16 cellular contexts compared by ENCODE assay signal in the genomic region with DNA sequence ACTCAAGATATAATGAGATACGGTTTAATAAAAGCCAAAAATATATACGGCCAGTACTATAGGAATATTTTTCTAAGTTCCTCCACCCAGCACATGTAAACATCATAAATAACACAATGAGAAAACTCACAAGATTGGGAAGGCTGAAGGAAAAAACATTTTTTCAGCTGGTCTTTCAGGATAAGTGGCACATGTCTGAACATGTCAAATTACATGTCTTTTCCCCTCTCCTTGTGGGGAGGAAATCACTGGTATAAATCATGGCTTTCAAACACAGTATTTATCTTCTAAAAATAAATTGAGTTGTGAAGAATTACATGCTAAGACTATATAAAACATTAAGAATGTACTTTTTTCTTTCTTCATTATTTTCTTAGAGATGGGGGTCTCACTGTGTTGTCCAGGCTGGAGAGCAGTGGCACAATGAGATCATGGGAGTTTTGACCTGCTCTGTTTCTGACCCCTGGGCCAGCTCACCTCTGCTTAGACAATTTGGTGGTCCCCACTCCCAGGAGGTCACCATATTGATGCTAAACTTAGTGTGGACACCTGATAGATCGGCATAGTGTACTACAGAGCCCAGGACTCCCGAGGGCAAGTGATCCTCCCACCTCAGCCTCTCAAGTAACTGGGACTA. TPM values are rescaled to one million over a fixed set of nuclear protein-coding genes. Genes with fewer than 3 reads are reported as not detected.
DNase-seq lines count a peak whose midpoint lies in the region; ATAC-seq and TF ChIP-seq lines count a peak whose summit lies in the region.
"Had no signal": no experiment of that assay in that cellular context is flagged by ENCODE, and none has a peak within 500 bp of the region (broad histone marks: within the 10 kb centered on the region; RNA-seq: fewer than 3 reads in every experiment).

No MANE protein-coding gene starts in this region.

- H3K27me3 Mint-ChIP-seq in MCF 10A (ENCODE audit: insufficient read depth, unreplicated experiment) = no peaks in the 10 kb centered on the region
- no peaks in the 10 kb centered on the region for H3K27me3 Mint-ChIP-seq in type B pancreatic cell

- H3K4me3 ChIP-seq in breast epithelium (no peak overlapping the region), mammary epithelial cell (replicated peaks in 1 of 3; ENCODE audit: insufficient read depth in 1 of 3, low read depth in 2 of 3, low read length in 3 of 3) (no peak overlapping the region)
- H3K4me3 ChIP-seq: GM23248 had no signal

- H3K27ac Mint-ChIP-seq in MCF 10A (ENCODE audit: low read depth, unreplicated experiment) (peak overlapping the region; percentile 91), type B pancreatic cell (peak overlapping the region; percentile 57)
- H3K27ac Mint-ChIP-seq: CD4-positive, alpha-beta T cell had no signal

- POLR2A ChIA-PET in MCF 10A (lab: Yijun Ruan, JAX) = interaction anchor here (0.6 to 2.0 kb wide), 5 partner anchors 10 to 166 kb away, joined by 3 to 6 read pairs (median 3); no protein-coding TSS in a partner anchor

- H3K9ac ChIP-seq in mammary epithelial cell (ENCODE audit: insufficient read depth, low read length) = no peak overlapping the region
- H3K9ac ChIP-seq: GM23248 had no signal

- peak overlapping the region; percentile 35 for H3K4me2 ChIP-seq in mammary epithelial cell (ENCODE audit: insufficient read depth, low read depth, low read length)

- H3K36me3 ChIP-seq in breast epithelium (no peaks in the 10 kb centered on the region), mammary epithelial cell (ENCODE audit: insufficient read depth, low read length) (peaks cover 6% of the 10 kb centered on the region)

- no peaks in the 10 kb centered on the region for H3K9me3 Mint-ChIP-seq in MCF 10A (ENCODE audit: unreplicated experiment)
- peaks cover 9% of the 10 kb centered on the region for H3K9me3 Mint-ChIP-seq in type B pancreatic cell

- H3K4me3 Mint-ChIP-seq in MCF 10A (ENCODE audit: unreplicated experiment) = no peak overlapping the region
- no peak overlapping the region for H3K4me3 Mint-ChIP-seq in type B pancreatic cell
- H3K4me3 Mint-ChIP-seq: CD4-positive, alpha-beta T cell had no signal

- no peaks in the 10 kb centered on the region for H3K79me2 ChIP-seq in mammary epithelial cell (ENCODE audit: insufficient read depth, low read length)

- intact Hi-C loops in MCF 10A (cut with micrococcal nuclease) = no loop called here
- intact Hi-C loops in breast epithelium (cut with DNase I; ENCODE audit: low total_unique reads) = no loop called here
- intact Hi-C loops in mammary epithelial cell (cut with micrococcal nuclease) = loop anchor here (2.0 to 5.0 kb wide), 2 partner anchors 33 to 166 kb away; partner anchors contain the start of gene ETV5

- in situ Hi-C loops in mammary epithelial cell (cut with MboI; ENCODE audit: low sequenced_read_pairs in 2 of 2) = no loop called here

- ATAC-seq in foreskin keratinocyte (peak; percentile 57), HG02938 (IDR thresholded peaks at IDR 0.05; ENCODE audit: unreplicated experiment) (no peak)

- DNase-seq in MCF 10A (ENCODE audit: unreplicated experiment) (no peak), breast epithelium (ENCODE audit: low spot score in 2 of 2) (no peak), mammary epithelial cell (peak; percentile 35), foreskin keratinocyte (peak; percentile 37 to 64), type B pancreatic cell (ENCODE audit: extremely low spot score, unreplicated experiment) (no peak), GF-D8 (lab: John Stamatoyannopoulos, UW) (no peak)
- DNase-seq in stimulated activated naive CD4-positive, alpha-beta T cell (lab: John Stamatoyannopoulos, UW) = no peak
- DNase-seq: 8988T; ACHN; C1 segment of cervical spinal cord; Calu3; CD4-positive, alpha-beta T cell; DMS 273 treated with DMSO at 0.1 percent for 48 hours; GM23248; H7 had no signal

- H3K4me1 Mint-ChIP-seq in MCF 10A (ENCODE audit: insufficient read depth, unreplicated experiment) (peaks cover 8% of the 10 kb centered on the region), type B pancreatic cell (ENCODE audit: unreplicated experiment) (peaks cover 10% of the 10 kb centered on the region)

- no peaks in the 10 kb centered on the region for H3K27me3 ChIP-seq in breast epithelium
- H3K27me3 ChIP-seq in mammary epithelial cell (ENCODE audit: insufficient read depth, low read length) = no peaks in the 10 kb centered on the region
- no peaks in the 10 kb centered on the region for H3K27me3 ChIP-seq in foreskin keratinocyte

- H3K36me3 Mint-ChIP-seq in MCF 10A (ENCODE audit: insufficient read depth, unreplicated experiment) (peaks cover 58% of the 10 kb centered on the region), type B pancreatic cell (peaks cover 37% of the 10 kb centered on the region)

- H3K4me1 ChIP-seq in breast epithelium (no peaks in the 10 kb centered on the region), mammary epithelial cell (ENCODE audit: insufficient read depth, low read length) (peaks cover 11% of the 10 kb centered on the region), foreskin keratinocyte (peaks cover 16% of the 10 kb centered on the region)

- no peak overlapping the region for H2AFZ ChIP-seq in mammary epithelial cell (ENCODE audit: low read depth, low read length)
- H2AFZ ChIP-seq: GM23248 had no signal

- no peaks in the 10 kb centered on the region for H4K20me1 ChIP-seq in mammary epithelial cell (ENCODE audit: insufficient read depth, low read length)

- CTCF ChIA-PET in MCF 10A (lab: Yijun Ruan, JAX) = interaction anchor here (1.5 kb wide), 1 partner anchor 21 kb away, joined by 4 read pairs; no protein-coding TSS in a partner anchor
- CTCF ChIA-PET in mammary epithelial cell (lab: Charles Lee; ENCODE audit: low non-redundant PET) = no interaction called here

- BruUV-seq in MCF 10A (replicated peaks; lab: Mats Ljungman, UMichigan) (no TSS peak), mammary epithelial cell (replicated peaks; lab: Mats Ljungman, UMichigan) (no TSS peak)

- no peak for TF ChIP-seq CTCF in MCF 10A (IDR thresholded peaks at IDR 0.05; ENCODE audit: unreplicated experiment)
- no peak for TF ChIP-seq CTCF in breast epithelium (IDR thresholded peaks at IDR 0.05)
- TF ChIP-seq CTCF in mammary epithelial cell (conservative IDR thresholded peaks at IDR 0.05 in 1 of 2, IDR thresholded peaks at IDR 0.05 in 1 of 2; ENCODE audit: extremely low read depth in 1 of 2, insufficient read depth in 1 of 2, low read depth in 1 of 2, low read length in 2 of 2) = no peak
- TF ChIP-seq CTCF in foreskin keratinocyte (conservative IDR thresholded peaks at IDR 0.05) = no peak
- no peak for TF ChIP-seq CTCF in type B pancreatic cell (conservative IDR thresholded peaks at IDR 0.05)

- H3K9me3 ChIP-seq in breast epithelium (peaks cover 0 to 9% of the 10 kb centered on the region in 2 donors), mammary epithelial cell (replicated peaks; ENCODE audit: insufficient read depth, low read length) (no peaks in the 10 kb centered on the region)

- TF ChIP-seq POLR2A in breast epithelium (IDR thresholded peaks at IDR 0.05) = no peak

- 79% methylated on average over 4 of the region's 4 CpGs for WGBS in mammary epithelial cell (ENCODE audit: low coverage, missing lambda C conversion rate)

- H3K27ac ChIP-seq in breast epithelium (no peak overlapping the region), mammary epithelial cell (ENCODE audit: insufficient read depth, low read depth, low read length) (peak overlapping the region; percentile 43), foreskin keratinocyte (no peak overlapping the region)
- H3K27ac ChIP-seq: GM23248 had no signal

- dilution Hi-C loops in mammary epithelial cell (cut with HindIII; ENCODE audit: low sequenced_read_pairs) = no loop called here

RNA-seq across cellular contexts. Expression of gene ETV5, which starts 32.8 kb away (rescaled TPM):
- total RNA-seq in MCF 10A (2022) = 93.0 and 101 TPM in 2 replicates
- total RNA-seq in breast epithelium = 10 to 100 TPM in 2 of 3 donors, 1 to 10 TPM in 1; 9.1 to 19.0 (median 16.1) TPM
- 10 to 100 TPM; 69.3 to 80.3 TPM for total RNA-seq in mammary epithelial cell
- polyA plus RNA-seq in mammary epithelial cell = 32.9 TPM
- polyA minus RNA-seq in mammary epithelial cell = 117 TPM
- total RNA-seq in foreskin keratinocyte = 46.8 and 53.6 TPM in 2 replicates
- polyA plus RNA-seq in foreskin keratinocyte = 23.4 and 24.5 TPM in 2 replicates
- total RNA-seq in type B pancreatic cell (ENCODE audit: low replicate concordance) = 26.4 and 42.2 TPM in 2 replicates
- total RNA-seq: CD4-positive, alpha-beta T cell had no signal

Comparison
In these comparisons a context has a peak if more than half of its experiments do, and no peak if none do; other contexts are left out.
1. DNase-seq: peak in mammary epithelial cell (single experiment) and foreskin keratinocyte (2 of 2); none in MCF 10A (single experiment), breast epithelium (0 of 2), type B pancreatic cell (single experiment), stimulated activated naive CD4-positive, alpha-beta T cell (0 of 6) and GF-D8 (single experiment).